In genomic region chr6:27891300-27891913, GRCh38 we compare ENCODE assay signal across 12 cellular contexts. TPM values are rescaled to one million over a fixed set of nuclear protein-coding genes. Genes with fewer than 3 reads are reported as not detected.
DNase-seq lines count a peak whose midpoint lies in the region; ATAC-seq and TF ChIP-seq lines count a peak whose summit lies in the region.
"Had no signal": no experiment of that assay in that cellular context is flagged by ENCODE, and none has a peak within 500 bp of the region (broad histone marks: within the 10 kb centered on the region; RNA-seq: fewer than 3 reads in every experiment).

No MANE protein-coding gene starts in this region.

- H3K4me3 Mint-ChIP-seq in stimulated activated naive CD8-positive, alpha-beta T cell treated with anti-CD3 and anti-CD28 coated beads, Interleukin-15, amount 100 ng/mL, for 72 hours, result no peak overlapping the region
- H3K4me3 Mint-ChIP-seq in activated CD8-positive, alpha-beta T cell treated with anti-CD3 and anti-CD28 coated beads, Interleukin-2, amount 10 ng/mL, durations not matched to agents 7 days and 5 days, result no peak overlapping the region

- no peaks in the 10 kb centered on the region for H3K79me2 ChIP-seq in SU-DHL-6 (ENCODE audit: insufficient read depth, low read length)

- H3K9me3 Mint-ChIP-seq in stimulated activated naive CD8-positive, alpha-beta T cell treated with anti-CD3 and anti-CD28 coated beads, Interleukin-15, amount 100 ng/mL, for 72 hours, result no peaks in the 10 kb centered on the region
- no peaks in the 10 kb centered on the region for H3K9me3 Mint-ChIP-seq in activated CD8-positive, alpha-beta T cell treated with anti-CD3 and anti-CD28 coated beads, Interleukin-2, amount 10 ng/mL, durations not matched to agents 7 days and 5 days (ENCODE audit: insufficient read depth)

- H3K4me1 Mint-ChIP-seq in stimulated activated naive CD8-positive, alpha-beta T cell treated with anti-CD3 and anti-CD28 coated beads, Interleukin-15, amount 100 ng/mL, for 72 hours, result peaks cover 49% of the 10 kb centered on the region
- peaks cover 54% of the 10 kb centered on the region for H3K4me1 Mint-ChIP-seq in activated CD8-positive, alpha-beta T cell treated with anti-CD3 and anti-CD28 coated beads, Interleukin-2, amount 10 ng/mL, durations not matched to agents 7 days and 5 days (ENCODE audit: low read depth)

- H3K4me3 ChIP-seq in SU-DHL-6 (ENCODE audit: insufficient read depth, low read length, poor library complexity, severe bottlenecking) (peak overlapping the region; percentile 43), iPS DF 6.9 (ENCODE audit: low read length) (peak overlapping the region; percentile 34; the same call in 1 of the 2 replicates), upper lobe of right lung (peak overlapping the region; percentile 22)

- H3K4me2 ChIP-seq in SU-DHL-6 (ENCODE audit: low read depth, low read length, poor library complexity, severe bottlenecking), result peak overlapping the region; percentile 67

- no peak for ATAC-seq in stimulated activated naive CD8-positive, alpha-beta T cell treated with anti-CD3 and anti-CD28 coated beads, Interleukin-15, amount 100 ng/mL, for 72 hours
- no peak for ATAC-seq in stimulated activated naive CD8-positive, alpha-beta T cell treated with anti-CD3 and anti-CD28 coated beads, Interleukin-15, Interleukin-2, amounts not matched to agents 100 U/mL and 50 U/mL, for 24 hours
- no peak for ATAC-seq in upper lobe of right lung
- ATAC-seq in activated CD8-positive, alpha-beta T cell treated with anti-CD3 and anti-CD28 coated beads, Interleukin-2, amount 10 ng/mL, durations not matched to agents 7 days and 5 days, result no peak

- H3K9me3 ChIP-seq in SU-DHL-6 (ENCODE audit: insufficient read depth, low read length) (no peaks in the 10 kb centered on the region), iPS DF 6.9 (ENCODE audit: control insufficient read depth, insufficient read depth, low read length) (no peaks in the 10 kb centered on the region), upper lobe of right lung (no peaks in the 10 kb centered on the region)
- H3K9me3 ChIP-seq: esophagus muscularis mucosa, tibial nerve had no signal

- peak overlapping the region; percentile 92 for H3K27ac ChIP-seq in SU-DHL-6 (ENCODE audit: low read depth, low read length)
- no peak overlapping the region for H3K27ac ChIP-seq in iPS DF 6.9 (ENCODE audit: low read length)
- H3K27ac ChIP-seq in upper lobe of right lung, result no peak overlapping the region
- H3K27ac ChIP-seq: esophagus muscularis mucosa, tibial nerve had no signal

- peak overlapping the region; percentile 11 for H2AFZ ChIP-seq in SU-DHL-6 (ENCODE audit: low read depth, low read length, severe bottlenecking)

- H3K36me3 Mint-ChIP-seq in activated CD8-positive, alpha-beta T cell treated with anti-CD3 and anti-CD28 coated beads, Interleukin-2, amount 10 ng/mL, durations not matched to agents 7 days and 5 days (ENCODE audit: low read depth), result peaks cover 14% of the 10 kb centered on the region

- no CpG with 5 or more reads among the region's 7 CpGs for WGBS in iPS DF 6.9 (ENCODE audit: insufficient coverage, insufficient read length)

- no peaks in the 10 kb centered on the region for H4K20me1 ChIP-seq in SU-DHL-6 (ENCODE audit: low read depth, low read length)

- TF ChIP-seq CTCF in SU-DHL-6 (IDR thresholded peaks at IDR 0.05; ENCODE audit: insufficient read depth, low read length, poor library complexity, severe bottlenecking) (no peak), upper lobe of right lung (IDR thresholded peaks at IDR 0.05) (no peak)

- H3K9ac ChIP-seq in SU-DHL-6 (ENCODE audit: low read length), result peak overlapping the region; percentile 58

- H3K9me2 ChIP-seq in SU-DHL-6 (replicated peaks; ENCODE audit: insufficient read depth, low read length), result no peaks in the 10 kb centered on the region

- H3K36me3 ChIP-seq in SU-DHL-6 (ENCODE audit: low read length), result no peaks in the 10 kb centered on the region
- no peaks in the 10 kb centered on the region for H3K36me3 ChIP-seq in iPS DF 6.9 (ENCODE audit: control insufficient read depth, insufficient read depth, low read length)
- H3K36me3 ChIP-seq in upper lobe of right lung, result no peaks in the 10 kb centered on the region
- H3K36me3 ChIP-seq: esophagus muscularis mucosa, tibial nerve had no signal

- H3K27me3 ChIP-seq in SU-DHL-6 (ENCODE audit: low read length), result no peaks in the 10 kb centered on the region
- H3K27me3 ChIP-seq in iPS DF 6.9 (ENCODE audit: control insufficient read depth, insufficient read depth, low read length), result no peaks in the 10 kb centered on the region
- peaks cover 29% of the 10 kb centered on the region for H3K27me3 ChIP-seq in upper lobe of right lung

- H3K27me3 Mint-ChIP-seq in stimulated activated naive CD8-positive, alpha-beta T cell treated with anti-CD3 and anti-CD28 coated beads, Interleukin-15, amount 100 ng/mL, for 72 hours, result no peaks in the 10 kb centered on the region
- no peaks in the 10 kb centered on the region for H3K27me3 Mint-ChIP-seq in activated CD8-positive, alpha-beta T cell treated with anti-CD3 and anti-CD28 coated beads, Interleukin-2, amount 10 ng/mL, durations not matched to agents 7 days and 5 days (ENCODE audit: low read depth)

- CTCF ChIA-PET in activated CD8-positive, alpha-beta T cell treated with anti-CD3 and anti-CD28 coated beads, Interleukin-2, amount 10 ng/mL, durations not matched to agents 7 days and 5 days (lab: Charles Lee), result interaction anchor here (1.5 to 3.5 kb wide), 3 partner anchors 19 to 72 kb away, joined by 5 to 46 read pairs (median 8); a partner anchor contains a TSS

- DNase-seq in stimulated activated naive CD8-positive, alpha-beta T cell treated with anti-CD3 and anti-CD28 coated beads, Interleukin-15, amount 100 ng/mL, for 72 hours, result no peak
- DNase-seq in stimulated activated naive CD8-positive, alpha-beta T cell treated with anti-CD3 and anti-CD28 coated beads, Interleukin-15, Interleukin-2, amounts not matched to agents 100 U/mL and 50 U/mL, for 24 hours, result no peak
- DNase-seq in iPS DF 6.9 (ENCODE audit: low read depth, low spot score) (no peak), upper lobe of right lung (no peak), SKM-1 (lab: John Stamatoyannopoulos, UW; ENCODE audit: unreplicated experiment) (no peak), DMS153 treated with DMSO at 0.1 percent for 48 hours (lab: John Stamatoyannopoulos, UW; ENCODE audit: unreplicated experiment) (no peak)
- no peak for DNase-seq in activated CD8-positive, alpha-beta T cell treated with anti-CD3 and anti-CD28 coated beads, Interleukin-2, amount 10 ng/mL, durations not matched to agents 7 days and 5 days
- DNase-seq: NCI-H345 had no signal

- intact Hi-C loops in upper lobe of right lung (cut with DNase I), result loop anchor here (10.0 kb wide), 1 partner anchor 117 kb away; no protein-coding TSS in a partner anchor

- POLR2A ChIA-PET in activated CD8-positive, alpha-beta T cell treated with anti-CD3 and anti-CD28 coated beads, Interleukin-2, amount 10 ng/mL, durations not matched to agents 7 days and 5 days (lab: Charles Lee), result interaction anchor here (0.9 to 14.3 kb wide), 25 partner anchors 10 to 1865 kb away, joined by 3 to 1677 read pairs (median 8); partner anchors contain the start of gene ZKSCAN8

- peak overlapping the region; percentile 84 to 97 for H3K27ac Mint-ChIP-seq in stimulated activated naive CD8-positive, alpha-beta T cell treated with anti-CD3 and anti-CD28 coated beads, Interleukin-15, amount 100 ng/mL, for 72 hours
- H3K27ac Mint-ChIP-seq in activated CD8-positive, alpha-beta T cell treated with anti-CD3 and anti-CD28 coated beads, Interleukin-2, amount 10 ng/mL, durations not matched to agents 7 days and 5 days, result no peak overlapping the region

- H3K4me1 ChIP-seq in iPS DF 6.9 (ENCODE audit: control insufficient read depth, insufficient read depth, low read length) (0 out of 2 replicates have a peak, but pooled peaks cover 2% of the 10 kb centered on the region), upper lobe of right lung (peaks cover 23% of the 10 kb centered on the region)

- H3F3A ChIP-seq in SU-DHL-6 (ENCODE audit: insufficient read depth), result peaks cover 59% of the 10 kb centered on the region

RNA-seq across cellular contexts. Expression of gene OR2B2, which starts 20.8 kb away (rescaled TPM):
- total RNA-seq in upper lobe of right lung, result not detected
- total RNA-seq in activated CD8-positive, alpha-beta T cell treated with anti-CD3 and anti-CD28 coated beads, Interleukin-2, amount 10 ng/mL, durations not matched to agents 7 days and 5 days, result not detected
- total RNA-seq: activated CD8-positive, alpha-beta memory T cell treated with anti-CD3 and anti-CD28 coated beads for 36 hours; esophagus muscularis mucosa; tibial nerve had no signal
